ENCODE assay signal across 7 cellular contexts in genomic region chr1:29655945-29656866, GRCh38.
A peak's percentile ranks its signal among the peaks of the same experiment; 100 is the strongest.
DNase-seq lines count a peak whose midpoint lies in the region; ATAC-seq and TF ChIP-seq lines count a peak whose summit lies in the region.

No MANE protein-coding gene starts in this region.

- peaks cover 19% of the 10 kb centered on the region for H3K27me3 Mint-ChIP-seq in Calu3 (ENCODE audit: unreplicated experiment)
- peaks cover 9% of the 10 kb centered on the region for H3K27me3 Mint-ChIP-seq in activated CD8-positive, alpha-beta memory T cell treated with anti-CD3 and anti-CD28 coated beads, Interleukin-2, amount 10 ng/mL, durations not matched to agents 7 days and 5 days

- peak; percentile 48 for DNase-seq in Calu3
- DNase-seq in activated CD8-positive, alpha-beta memory T cell treated with anti-CD3 and anti-CD28 coated beads, Interleukin-2, amount 10 ng/mL, durations not matched to agents 7 days and 5 days: peak; percentile 23
- DNase-seq in left kidney (ENCODE audit: low read depth, low spot score): peak; percentile 76
- DNase-seq in AG08395 (ENCODE audit: low spot score): no peak

- peaks cover 9% of the 10 kb centered on the region for H3K4me1 Mint-ChIP-seq in Calu3 (ENCODE audit: low read depth, unreplicated experiment)
- no peaks in the 10 kb centered on the region for H3K4me1 Mint-ChIP-seq in activated CD8-positive, alpha-beta memory T cell treated with anti-CD3 and anti-CD28 coated beads, Interleukin-2, amount 10 ng/mL, durations not matched to agents 7 days and 5 days

- intact Hi-C loops in Calu3 (cut with micrococcal nuclease; ENCODE audit: unreplicated experiment): loop anchor here (5.0 kb wide), 1 partner anchor 84 kb away; no protein-coding TSS in a partner anchor

- TF ChIP-seq CTCF in Calu3 (IDR thresholded peaks at IDR 0.05; ENCODE audit: unreplicated experiment): peak; percentile 47
- TF ChIP-seq CTCF in GM12873 (IDR thresholded peaks at IDR 0.05; ENCODE audit: insufficient read depth, low read depth, low read length, missing control alignments): peak; percentile 58

- CTCF ChIA-PET in Calu3 (lab: Charles Lee): no interaction called here
- CTCF ChIA-PET in activated CD8-positive, alpha-beta memory T cell treated with anti-CD3 and anti-CD28 coated beads, Interleukin-2, amount 10 ng/mL, durations not matched to agents 7 days and 5 days (lab: Charles Lee): no interaction called here

- H3K4me3 Mint-ChIP-seq in Calu3 (ENCODE audit: low read depth, unreplicated experiment): no peak overlapping the region
- H3K4me3 Mint-ChIP-seq in activated CD8-positive, alpha-beta memory T cell treated with anti-CD3 and anti-CD28 coated beads, Interleukin-2, amount 10 ng/mL, durations not matched to agents 7 days and 5 days: no peak overlapping the region

- BruUV-seq in Calu3 (replicated peaks; lab: Mats Ljungman, UMichigan): no TSS peak

- H3K9me3 Mint-ChIP-seq in Calu3 (ENCODE audit: low read depth, unreplicated experiment): peaks cover 3% of the 10 kb centered on the region
- peaks cover 2% of the 10 kb centered on the region for H3K9me3 Mint-ChIP-seq in activated CD8-positive, alpha-beta memory T cell treated with anti-CD3 and anti-CD28 coated beads, Interleukin-2, amount 10 ng/mL, durations not matched to agents 7 days and 5 days (ENCODE audit: low read depth)

- no peak overlapping the region for H3K27ac Mint-ChIP-seq in Calu3 (ENCODE audit: unreplicated experiment)
- no peak overlapping the region for H3K27ac Mint-ChIP-seq in activated CD8-positive, alpha-beta memory T cell treated with anti-CD3 and anti-CD28 coated beads, Interleukin-2, amount 10 ng/mL, durations not matched to agents 7 days and 5 days

- ATAC-seq in activated CD8-positive, alpha-beta memory T cell treated with anti-CD3 and anti-CD28 coated beads, Interleukin-2, amount 10 ng/mL, durations not matched to agents 7 days and 5 days: no peak
- ATAC-seq in GM21515 (IDR thresholded peaks at IDR 0.05; ENCODE audit: unreplicated experiment) (no peak), HG03378 (IDR thresholded peaks at IDR 0.05; ENCODE audit: unreplicated experiment) (no peak)

- H3K36me3 Mint-ChIP-seq in Calu3 (ENCODE audit: insufficient read depth, unreplicated experiment): no peaks in the 10 kb centered on the region
- no peaks in the 10 kb centered on the region for H3K36me3 Mint-ChIP-seq in activated CD8-positive, alpha-beta memory T cell treated with anti-CD3 and anti-CD28 coated beads, Interleukin-2, amount 10 ng/mL, durations not matched to agents 7 days and 5 days
